ENCODE assay signal across 18 cellular contexts in the genomic region with DNA sequence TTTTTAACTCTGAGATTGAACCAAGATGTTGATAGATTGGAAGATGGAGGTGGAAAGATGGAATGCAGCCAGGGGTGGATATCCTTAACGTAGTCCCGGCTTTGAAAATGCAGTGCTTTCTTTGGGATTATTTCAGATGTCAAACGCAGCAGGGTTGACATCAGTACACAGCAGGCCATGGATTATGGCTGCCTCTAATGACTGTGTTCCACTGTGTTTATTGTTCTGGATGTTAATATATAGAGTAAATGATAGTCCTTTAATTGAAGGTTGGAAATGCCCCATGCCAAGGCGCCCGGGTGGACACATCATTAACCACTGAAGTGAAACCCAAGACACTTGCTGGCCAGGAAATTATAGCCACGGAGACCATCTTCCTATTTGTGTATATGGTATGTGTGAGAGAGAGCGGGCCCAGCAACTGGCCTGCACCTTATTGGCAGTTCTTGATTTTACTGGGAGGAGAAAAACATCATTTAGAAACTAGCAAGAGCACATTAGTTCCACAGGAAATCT.
A peak's percentile ranks its signal among the peaks of the same experiment; 100 is the strongest.
DNase-seq lines count a peak whose midpoint lies in the region; ATAC-seq and TF ChIP-seq lines count a peak whose summit lies in the region.
"Had no signal": no experiment of that assay in that cellular context is flagged by ENCODE, and none has a peak within 500 bp of the region (broad histone marks: within the 10 kb centered on the region; RNA-seq: fewer than 3 reads in every experiment).

No MANE protein-coding gene starts in this region.

- ATAC-seq in Panc1 (no peak), GM19395 (IDR thresholded peaks at IDR 0.05; ENCODE audit: unreplicated experiment) (no peak), GM21390 (IDR thresholded peaks at IDR 0.05; ENCODE audit: unreplicated experiment) (no peak)
- ATAC-seq: HCT116, K562, Right ventricle myocardium inferior had no signal

- H3K4me2 ChIP-seq in neural progenitor cell: peak overlapping the region; percentile 43
- H3K4me2 ChIP-seq: BLaER1 had no signal

- intact Hi-C loops in Panc1 (cut with micrococcal nuclease; ENCODE audit: unreplicated experiment): loop anchor here (5.0 to 10.0 kb wide), 4 partner anchors 115 to 763 kb away; a partner anchor contains a TSS
- intact Hi-C loops in Calu3 (cut with micrococcal nuclease; ENCODE audit: unreplicated experiment): loop anchor here (5.0 kb wide), 2 partner anchors 353 to 763 kb away; a partner anchor contains a TSS

- H4K20me1 ChIP-seq in neural progenitor cell (ENCODE audit: low read depth): no peaks in the 10 kb centered on the region
- H4K20me1 ChIP-seq: BLaER1 had no signal

- H3K79me2 ChIP-seq in neural progenitor cell (ENCODE audit: low read depth): no peaks in the 10 kb centered on the region

- peaks cover 17% of the 10 kb centered on the region for H3K27me3 Mint-ChIP-seq in neural progenitor cell (ENCODE audit: insufficient read depth, low read depth)
- H3K27me3 Mint-ChIP-seq in Calu3 (ENCODE audit: unreplicated experiment): no peaks in the 10 kb centered on the region

- TF ChIP-seq CTCF in C4-2B (conservative IDR thresholded peaks at IDR 0.05) (no peak), Panc1 (IDR thresholded peaks at IDR 0.05) (no peak), neural progenitor cell (IDR thresholded peaks at IDR 0.05) (no peak), Calu3 (IDR thresholded peaks at IDR 0.05; ENCODE audit: unreplicated experiment) (no peak)

- CTCF ChIA-PET in Panc1 (lab: Charles Lee) (no interaction called here), Calu3 (lab: Charles Lee) (no interaction called here)

- no peak overlapping the region for H3K4me3 Mint-ChIP-seq in neural progenitor cell
- no peak overlapping the region for H3K4me3 Mint-ChIP-seq in Calu3 (ENCODE audit: low read depth, unreplicated experiment)
- H3K4me3 Mint-ChIP-seq: CD8-positive, alpha-beta memory T cell had no signal

- H3K27ac ChIP-seq in C4-2B: peak overlapping the region; percentile 45; the same call in 1 of the 2 replicates
- peak overlapping the region; percentile 18; the same call in 1 of the 2 replicates for H3K27ac ChIP-seq in Panc1 (ENCODE audit: low read length)
- no peak overlapping the region for H3K27ac ChIP-seq in neural progenitor cell
- H3K27ac ChIP-seq: BLaER1 had no signal

- no peak overlapping the region for H3K9ac ChIP-seq in neural progenitor cell
- H3K9ac ChIP-seq: BLaER1 had no signal

- in situ Hi-C loops in Panc1 (cut with HindIII; ENCODE audit: low pct_unique_long_range_greater_than_20kb, low sequenced_read_pairs): no loop called here

- H2AFZ ChIP-seq in neural progenitor cell (replicated peaks): peak overlapping the region; percentile 89

- DNase-seq in Panc1 (ENCODE audit: low read depth, low spot score) (no peak), neural progenitor cell (ENCODE audit: low spot score) (peak; percentile 27), Calu3 (no peak)
- DNase-seq: CD8-positive, alpha-beta memory T cell; DND-41; NCI-H1092 treated with DMSO at 0.1 percent for 48 hours; NCI-H187 treated with DMSO at 0.1 percent for 48 hours; NCI-H748 treated with DMSO at 0.1 percent for 48 hours; NK-92 treated with Interleukin-12 subunit alpha and Interleukin-12 subunit beta, amount 100 ng/mL, for 24 hours; SW 1271 had no signal

- no TSS peak for BruUV-seq in Panc1 (replicated peaks; lab: Mats Ljungman, UMichigan)
- BruUV-seq in Calu3 (replicated peaks; lab: Mats Ljungman, UMichigan): no TSS peak

- POLR2A ChIA-PET in Panc1 (lab: Charles Lee): no interaction called here

- H3K4me3 ChIP-seq in Panc1 (ENCODE audit: low read depth in 2 of 2, low read length in 2 of 2) (no peak overlapping the region), neural progenitor cell (no peak overlapping the region)
- H3K4me3 ChIP-seq: BLaER1, K562 had no signal

- H3K36me3 ChIP-seq in Panc1 (ENCODE audit: control insufficient read depth, insufficient read depth, low read length) (no peaks in the 10 kb centered on the region), neural progenitor cell (no peaks in the 10 kb centered on the region)
- H3K36me3 ChIP-seq: BLaER1 had no signal

- H3K27ac Mint-ChIP-seq in neural progenitor cell (no peak overlapping the region), Calu3 (ENCODE audit: unreplicated experiment) (no peak overlapping the region)
- H3K27ac Mint-ChIP-seq: CD8-positive, alpha-beta memory T cell had no signal

- H3K36me3 Mint-ChIP-seq in neural progenitor cell (no peaks in the 10 kb centered on the region), Calu3 (ENCODE audit: insufficient read depth, unreplicated experiment) (no peaks in the 10 kb centered on the region)
- H3K36me3 Mint-ChIP-seq: CD8-positive, alpha-beta memory T cell had no signal

- H3K27me3 ChIP-seq in Panc1 (ENCODE audit: control insufficient read depth, insufficient read depth, low read length): no peaks in the 10 kb centered on the region
- no peaks in the 10 kb centered on the region for H3K27me3 ChIP-seq in neural progenitor cell
- H3K27me3 ChIP-seq: BLaER1 had no signal

- no peak for TF ChIP-seq RAD21 in Ishikawa (IDR thresholded peaks at IDR 0.05; ENCODE audit: low read depth)

- no peaks in the 10 kb centered on the region for H3K9me3 ChIP-seq in Panc1 (ENCODE audit: control insufficient read depth, insufficient read depth, low read depth, low read length)
- H3K9me3 ChIP-seq in neural progenitor cell (ENCODE audit: low read depth): no peaks in the 10 kb centered on the region
- H3K9me3 ChIP-seq: BLaER1 had no signal

- peak; percentile 30; the same call in 1 of the 2 replicates for TF ChIP-seq EP300 in Ishikawa (IDR thresholded peaks at IDR 0.05; ENCODE audit: borderline replicate concordance)

- H3K9me3 Mint-ChIP-seq in neural progenitor cell (no peaks in the 10 kb centered on the region), Calu3 (ENCODE audit: low read depth, unreplicated experiment) (no peaks in the 10 kb centered on the region)
- H3K9me3 Mint-ChIP-seq: CD8-positive, alpha-beta memory T cell had no signal

- H3K4me1 Mint-ChIP-seq in neural progenitor cell (peaks cover 21% of the 10 kb centered on the region), Calu3 (ENCODE audit: low read depth, unreplicated experiment) (no peaks in the 10 kb centered on the region)

- H3K4me1 ChIP-seq in Panc1 (ENCODE audit: control insufficient read depth, insufficient read depth, low read length) (peaks cover 7% of the 10 kb centered on the region), neural progenitor cell (peaks cover 14% of the 10 kb centered on the region)
- H3K4me1 ChIP-seq: BLaER1 had no signal

- H3F3A ChIP-seq in neural progenitor cell (ENCODE audit: low read depth): peaks cover 15% of the 10 kb centered on the region

TF ChIP-seq in Ishikawa, 13 proteins besides CTCF, POLR2A, EP300 and RAD21:
- TF ChIP-seq FOXM1 (IDR thresholded peaks at IDR 0.05; ENCODE audit: borderline replicate concordance, low read depth) (no peak), CREB1 (IDR thresholded peaks at IDR 0.05; ENCODE audit: low read depth) (no peak), CEBPB (IDR thresholded peaks at IDR 0.05) (no peak), EGR1 (IDR thresholded peaks at IDR 0.05) (no peak), TEAD4 (IDR thresholded peaks at IDR 0.05) (peak; percentile 45), TAF1 (IDR thresholded peaks at IDR 0.05; ENCODE audit: low read depth) (no peak), NFIC (IDR thresholded peaks at IDR 0.05) (peak; percentile 63), YY1 (IDR thresholded peaks at IDR 0.05; ENCODE audit: low read depth) (no peak), TCF12 (IDR thresholded peaks at IDR 0.05; ENCODE audit: low read depth) (peak; percentile 75)
- TF ChIP-seq, protein P1, sequence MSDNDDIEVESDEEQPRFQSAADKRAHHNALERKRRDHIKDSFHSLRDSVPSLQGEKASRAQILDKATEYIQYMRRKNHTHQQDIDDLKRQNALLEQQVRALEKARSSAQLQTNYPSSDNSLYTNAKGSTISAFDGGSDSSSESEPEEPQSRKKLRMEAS (IDR thresholded peaks at IDR 0.05): no peak
- TF ChIP-seq, protein P2, sequence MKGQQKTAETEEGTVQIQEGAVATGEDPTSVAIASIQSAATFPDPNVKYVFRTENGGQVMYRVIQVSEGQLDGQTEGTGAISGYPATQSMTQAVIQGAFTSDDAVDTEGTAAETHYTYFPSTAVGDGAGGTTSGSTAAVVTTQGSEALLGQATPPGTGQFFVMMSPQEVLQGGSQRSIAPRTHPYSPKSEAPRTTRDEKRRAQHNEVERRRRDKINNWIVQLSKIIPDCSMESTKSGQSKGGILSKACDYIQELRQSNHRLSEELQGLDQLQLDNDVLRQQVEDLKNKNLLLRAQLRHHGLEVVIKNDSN (IDR thresholded peaks at IDR 0.05): no peak
- TF ChIP-seq, protein P3, sequence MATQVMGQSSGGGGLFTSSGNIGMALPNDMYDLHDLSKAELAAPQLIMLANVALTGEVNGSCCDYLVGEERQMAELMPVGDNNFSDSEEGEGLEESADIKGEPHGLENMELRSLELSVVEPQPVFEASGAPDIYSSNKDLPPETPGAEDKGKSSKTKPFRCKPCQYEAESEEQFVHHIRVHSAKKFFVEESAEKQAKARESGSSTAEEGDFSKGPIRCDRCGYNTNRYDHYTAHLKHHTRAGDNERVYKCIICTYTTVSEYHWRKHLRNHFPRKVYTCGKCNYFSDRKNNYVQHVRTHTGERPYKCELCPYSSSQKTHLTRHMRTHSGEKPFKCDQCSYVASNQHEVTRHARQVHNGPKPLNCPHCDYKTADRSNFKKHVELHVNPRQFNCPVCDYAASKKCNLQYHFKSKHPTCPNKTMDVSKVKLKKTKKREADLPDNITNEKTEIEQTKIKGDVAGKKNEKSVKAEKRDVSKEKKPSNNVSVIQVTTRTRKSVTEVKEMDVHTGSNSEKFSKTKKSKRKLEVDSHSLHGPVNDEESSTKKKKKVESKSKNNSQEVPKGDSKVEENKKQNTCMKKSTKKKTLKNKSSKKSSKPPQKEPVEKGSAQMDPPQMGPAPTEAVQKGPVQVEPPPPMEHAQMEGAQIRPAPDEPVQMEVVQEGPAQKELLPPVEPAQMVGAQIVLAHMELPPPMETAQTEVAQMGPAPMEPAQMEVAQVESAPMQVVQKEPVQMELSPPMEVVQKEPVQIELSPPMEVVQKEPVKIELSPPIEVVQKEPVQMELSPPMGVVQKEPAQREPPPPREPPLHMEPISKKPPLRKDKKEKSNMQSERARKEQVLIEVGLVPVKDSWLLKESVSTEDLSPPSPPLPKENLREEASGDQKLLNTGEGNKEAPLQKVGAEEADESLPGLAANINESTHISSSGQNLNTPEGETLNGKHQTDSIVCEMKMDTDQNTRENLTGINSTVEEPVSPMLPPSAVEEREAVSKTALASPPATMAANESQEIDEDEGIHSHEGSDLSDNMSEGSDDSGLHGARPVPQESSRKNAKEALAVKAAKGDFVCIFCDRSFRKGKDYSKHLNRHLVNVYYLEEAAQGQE (IDR thresholded peaks at IDR 0.05; ENCODE audit: low read depth): no peak
